In genomic region chr1:73813726-73814125, GRCh38 we compare ENCODE assay signal across 25 cellular contexts.
DNase-seq lines count a peak whose midpoint lies in the region; ATAC-seq and TF ChIP-seq lines count a peak whose summit lies in the region.
"Had no signal": no experiment of that assay in that cellular context is flagged by ENCODE, and none has a peak within 500 bp of the region (broad histone marks: within the 10 kb centered on the region; RNA-seq: fewer than 3 reads in every experiment).

No MANE protein-coding gene starts in this region.

- no peaks in the 10 kb centered on the region for H3K27me3 Mint-ChIP-seq in activated CD4-positive, alpha-beta memory T cell treated with anti-CD3 and anti-CD28 coated beads, Interleukin-2, amount 10 ng/mL, durations not matched to agents 7 days and 5 days
- H3K27me3 Mint-ChIP-seq: dendritic cell treated with granulocyte-macrophage colony-stimulating factor and Interleukin-4, amounts not matched to agents 40 ng/mL and 50 ng/mL, for 4 days had no signal

- intact Hi-C loops in head of caudate nucleus (cut with DNase I) = no loop called here

- no peak overlapping the region for H3K27ac ChIP-seq in C4-2B
- H3K27ac ChIP-seq: BLaER1, cardiac muscle cell, KMS-11, thyroid gland had no signal

- H3K4me1 Mint-ChIP-seq in activated CD4-positive, alpha-beta memory T cell treated with anti-CD3 and anti-CD28 coated beads, Interleukin-2, amount 10 ng/mL, durations not matched to agents 7 days and 5 days = no peaks in the 10 kb centered on the region
- H3K4me1 Mint-ChIP-seq: natural killer cell had no signal

- no peaks in the 10 kb centered on the region for H3K36me3 Mint-ChIP-seq in activated CD4-positive, alpha-beta memory T cell treated with anti-CD3 and anti-CD28 coated beads, Interleukin-2, amount 10 ng/mL, durations not matched to agents 7 days and 5 days (ENCODE audit: low read depth)
- H3K36me3 Mint-ChIP-seq: natural killer cell had no signal

- H3K4me3 Mint-ChIP-seq in activated CD4-positive, alpha-beta memory T cell treated with anti-CD3 and anti-CD28 coated beads, Interleukin-2, amount 10 ng/mL, durations not matched to agents 7 days and 5 days = no peak overlapping the region
- H3K4me3 Mint-ChIP-seq: dendritic cell treated with granulocyte-macrophage colony-stimulating factor and Interleukin-4, amounts not matched to agents 40 ng/mL and 50 ng/mL, for 4 days; natural killer cell; T-helper 1 cell treated with Interleukin-12 subunit alpha and Interleukin-12 subunit beta and Interleukin-4 antibody, amounts not matched to agents 30 μg/mL and 1 μg/mL, for 36 hours had no signal

- POLR2A ChIA-PET in activated CD4-positive, alpha-beta memory T cell treated with anti-CD3 and anti-CD28 coated beads, Interleukin-2, amount 10 ng/mL, durations not matched to agents 7 days and 5 days (lab: Charles Lee) = no interaction called here

- no peak for ATAC-seq in HG03175 (IDR thresholded peaks at IDR 0.05; ENCODE audit: unreplicated experiment)
- ATAC-seq: natural killer cell, sciatic nerve had no signal

- no peak overlapping the region for H3K27ac Mint-ChIP-seq in activated CD4-positive, alpha-beta memory T cell treated with anti-CD3 and anti-CD28 coated beads, Interleukin-2, amount 10 ng/mL, durations not matched to agents 7 days and 5 days
- H3K27ac Mint-ChIP-seq: dendritic cell treated with granulocyte-macrophage colony-stimulating factor and Interleukin-4, amounts not matched to agents 40 ng/mL and 50 ng/mL, for 4 days; natural killer cell; T-helper 1 cell treated with Interleukin-12 subunit alpha and Interleukin-12 subunit beta and Interleukin-4 antibody, amounts not matched to agents 30 μg/mL and 1 μg/mL, for 36 hours had no signal

- DNase-seq in DMS153 treated with DMSO at 0.1 percent for 48 hours (lab: John Stamatoyannopoulos, UW; ENCODE audit: unreplicated experiment) (peak; percentile 7), NCI-H69 (lab: John Stamatoyannopoulos, UW) (peak; percentile 80), head of caudate nucleus (peak in 30 of 42 donors; percentile 8 to 78 (median 33)), HuH-7.5 (ENCODE audit: low spot score) (no peak)
- no peak for DNase-seq in activated CD4-positive, alpha-beta memory T cell treated with anti-CD3 and anti-CD28 coated beads, Interleukin-2, amount 10 ng/mL, durations not matched to agents 7 days and 5 days
- DNase-seq: activated CD4-positive, alpha-beta T cell treated with anti-CD3 and anti-CD28 coated beads, Interleukin-2, amount 50 U/mL, for 48 hours; activated T-cell treated with anti-CD3 and anti-CD28 coated beads for 4 hours; DND-41; kidney; mesenchymal stem cell; natural killer cell; NCI-H1092 treated with DMSO at 0.1 percent for 48 hours; NCI-H345; OCI-M1; SHP77 treated with DMSO at 0.1 percent for 48 hours; stimulated activated naive CD4-positive, alpha-beta T cell had no signal

- CTCF ChIA-PET in activated CD4-positive, alpha-beta memory T cell treated with anti-CD3 and anti-CD28 coated beads, Interleukin-2, amount 10 ng/mL, durations not matched to agents 7 days and 5 days (lab: Charles Lee) = no interaction called here

- H3K9me3 Mint-ChIP-seq in activated CD4-positive, alpha-beta memory T cell treated with anti-CD3 and anti-CD28 coated beads, Interleukin-2, amount 10 ng/mL, durations not matched to agents 7 days and 5 days = no peaks in the 10 kb centered on the region

- peak; percentile 8; the same call in 1 of the 2 replicates for TF ChIP-seq CTCF in C4-2B (conservative IDR thresholded peaks at IDR 0.05)

Comparison
In these comparisons a context has a peak if more than half of its experiments do, and no peak if none do; other contexts are left out.
1. DNase-seq: peak in DMS153 treated with DMSO at 0.1 percent for 48 hours (single experiment), NCI-H69 (single experiment) and head of caudate nucleus (30 of 42); none in HuH-7.5 (single experiment) and activated CD4-positive, alpha-beta memory T cell treated with anti-CD3 and anti-CD28 coated beads, Interleukin-2, amount 10 ng/mL, durations not matched to agents 7 days and 5 days (single experiment).